Comparison of ENCODE assay signal across 27 cellular contexts in the genomic region with DNA sequence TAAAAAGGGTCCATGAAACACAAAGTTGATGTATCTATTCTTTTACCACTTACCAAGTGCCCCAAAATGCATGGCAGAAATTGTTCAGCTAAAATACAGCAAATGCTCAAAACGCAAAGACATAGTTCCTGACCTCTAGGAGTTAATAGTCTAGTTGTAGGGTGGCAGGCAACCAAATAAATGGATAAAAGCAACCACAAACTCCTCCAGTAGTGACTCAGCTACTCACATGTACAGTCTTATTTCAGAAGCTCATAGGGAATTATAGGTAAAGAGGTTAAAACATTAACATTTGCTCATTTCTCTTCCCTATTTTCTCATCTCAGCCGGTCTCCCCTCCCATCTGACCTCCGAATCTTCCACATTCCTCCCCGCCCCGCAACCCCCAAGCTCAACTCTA.
"Had no signal": no experiment of that assay in that cellular context is flagged by ENCODE, and none has a peak within 500 bp of the region (broad histone marks: within the 10 kb centered on the region; RNA-seq: fewer than 3 reads in every experiment).

No MANE protein-coding gene starts in this region.

- H3K9me3 ChIP-seq: colonic mucosa, esophagus squamous epithelium, mucosa of descending colon, neutrophil, pancreas, right lobe of liver, thoracic aorta had no signal

- H3K27ac Mint-ChIP-seq: effector memory CD8-positive, alpha-beta T cell; mesothelial cell of epicardium; naive B cell; natural killer cell treated with Interleukin-12 subunit alpha and Interleukin-12 subunit beta and Interleukin-15 and Interleukin-18, amount 100 ng/mL, for 72 hours; stimulated activated naive B cell treated with anti-CD40 and anti-IgM and Interleukin-4, amounts not matched to agents 10 μg/mL and 1 μg/mL and 100 μg/mL, for 72 hours; stimulated activated naive CD8-positive, alpha-beta T cell treated with anti-CD3 and anti-CD28 coated beads, Interleukin-15, Interleukin-2, amounts not matched to agents 100 ng/mL and 50 ng/mL, for 24 hours had no signal

- H3K4me1 Mint-ChIP-seq: naive B cell; stimulated activated naive B cell treated with anti-CD40 and anti-IgM and Interleukin-4, amounts not matched to agents 10 μg/mL and 1 μg/mL and 100 μg/mL, for 72 hours had no signal

- H3K4me3 ChIP-seq: colonic mucosa, esophagus squamous epithelium, lung, mucosa of descending colon, pancreas, right lobe of liver, thoracic aorta, tibial nerve, upper lobe of left lung had no signal

- H3K27ac ChIP-seq: colonic mucosa, esophagus squamous epithelium, neutrophil, pancreas, right lobe of liver, thoracic aorta, tibial nerve, upper lobe of left lung had no signal

- H3K36me3 ChIP-seq: colonic mucosa, esophagus squamous epithelium, neutrophil, pancreas, right lobe of liver, thoracic aorta, tibial nerve, upper lobe of left lung had no signal

- H3K9me3 Mint-ChIP-seq: effector memory CD8-positive, alpha-beta T cell; natural killer cell treated with Interleukin-12 subunit alpha and Interleukin-12 subunit beta and Interleukin-15 and Interleukin-18, amount 100 ng/mL, for 72 hours had no signal

- H3K27me3 ChIP-seq: colonic mucosa, pancreas, right lobe of liver, tibial nerve, upper lobe of left lung had no signal

- ATAC-seq: effector memory CD8-positive, alpha-beta T cell; left lobe of liver; mucosa of descending colon; natural killer cell treated with Interleukin-12 subunit alpha and Interleukin-12 subunit beta and Interleukin-15 and Interleukin-18, amount 100 ng/mL, for 72 hours; right lobe of liver; stimulated activated naive B cell treated with anti-CD40 and anti-IgM and Interleukin-4, amounts not matched to agents 10 μg/mL and 1 μg/mL and 100 μg/mL, for 72 hours had no signal

- DNase-seq: colonic mucosa; dermis blood vessel endothelial cell; effector memory CD8-positive, alpha-beta T cell; erythroblast; esophagus squamous epithelium; hypothalamus; immature natural killer cell; islet precursor cell; mesenchymal stem cell; mucosa of descending colon; naive B cell; pancreas; right lobe of liver; small intestine; stimulated activated CD4-positive, alpha-beta T cell treated with anti-CD3 and anti-CD28 coated beads, Interleukin-15, amount 100 ng/mL, for 24 hours; stimulated activated CD4-positive, alpha-beta T cell treated with anti-CD3 and anti-CD28 coated beads, Interleukin-2, amount 100 ng/mL, for 48 hours; stimulated activated naive B cell treated with anti-CD40 and anti-IgM and Interleukin-4, amounts not matched to agents 10 μg/mL and 1 μg/mL and 100 μg/mL, for 72 hours; upper lobe of left lung had no signal

- H3K4me1 ChIP-seq: colonic mucosa, esophagus squamous epithelium, pancreas, right lobe of liver, tibial nerve, upper lobe of left lung had no signal

- H3K36me3 Mint-ChIP-seq: mesothelial cell of epicardium; stimulated activated naive B cell treated with anti-CD40 and anti-IgM and Interleukin-4, amounts not matched to agents 10 μg/mL and 1 μg/mL and 100 μg/mL, for 72 hours had no signal

- H3K4me3 Mint-ChIP-seq: effector memory CD8-positive, alpha-beta T cell; immature natural killer cell; mesothelial cell of epicardium; naive B cell; natural killer cell treated with Interleukin-12 subunit alpha and Interleukin-12 subunit beta and Interleukin-15 and Interleukin-18, amount 100 ng/mL, for 72 hours; neural crest cell; stimulated activated naive B cell treated with anti-CD40 and anti-IgM and Interleukin-4, amounts not matched to agents 10 μg/mL and 1 μg/mL and 100 μg/mL, for 72 hours; stimulated activated naive CD8-positive, alpha-beta T cell treated with anti-CD3 and anti-CD28 coated beads, Interleukin-15, Interleukin-2, amounts not matched to agents 100 ng/mL and 50 ng/mL, for 24 hours had no signal
